ENCODE assay signal across 8 cellular contexts in the genomic region with DNA sequence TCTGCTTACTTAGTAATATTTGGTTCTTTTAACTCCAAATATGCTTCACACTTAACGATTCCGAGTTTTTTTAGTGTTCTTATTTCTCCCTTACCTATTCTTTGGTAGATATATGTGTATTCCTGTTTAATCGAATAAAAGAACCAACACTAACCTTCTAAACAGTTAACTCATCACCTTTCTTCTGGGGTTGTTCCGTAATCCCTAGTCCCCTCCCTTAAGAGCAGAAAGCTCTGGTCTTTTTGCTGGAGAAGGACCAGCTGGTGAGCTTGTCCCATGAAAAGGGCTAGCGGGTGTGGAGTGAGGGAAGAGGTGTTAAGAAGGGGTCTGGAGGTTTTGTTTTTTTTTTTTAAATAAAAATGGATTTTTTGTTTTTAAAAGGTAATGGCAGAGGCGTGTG. TPM values are rescaled to one million over a fixed set of nuclear protein-coding genes. Genes with fewer than 3 reads are reported as not detected.
A peak's percentile ranks its signal among the peaks of the same experiment; 100 is the strongest.
DNase-seq lines count a peak whose midpoint lies in the region; ATAC-seq and TF ChIP-seq lines count a peak whose summit lies in the region.
"Not testable (repeated sequence)": the region's sequence is repeated elsewhere in the genome, so short reads cannot be mapped to it uniquely, and the experiment has no call there.

No MANE protein-coding gene starts in this region.

- not testable (repeated sequence) for H3K27me3 ChIP-seq in BLaER1; esophagus squamous epithelium; lung (ENCODE audit: control insufficient read depth, insufficient read depth); skeletal muscle tissue (ENCODE audit: control insufficient read depth in 3 of 3, insufficient read depth in 3 of 3, low read length in 3 of 3)

- not testable (repeated sequence) for H3K27ac Mint-ChIP-seq in activated CD8-positive, alpha-beta T cell treated with anti-CD3 and anti-CD28 coated beads, Interleukin-2, amount 10 ng/mL, durations not matched to agents 7 days and 5 days

- not testable (repeated sequence) for DNase-seq in activated CD8-positive, alpha-beta T cell treated with anti-CD3 and anti-CD28 coated beads, Interleukin-2, amount 10 ng/mL, durations not matched to agents 7 days and 5 days; esophagus squamous epithelium (lab: John Stamatoyannopoulos, UW); lung (ENCODE audit: low spot score)

- ATAC-seq in GM19395 (IDR thresholded peaks at IDR 0.05; ENCODE audit: unreplicated experiment), result peak; percentile 44
- peak; percentile 27 for ATAC-seq in HG02840 (IDR thresholded peaks at IDR 0.05; ENCODE audit: low FRiP score, unreplicated experiment)
- ATAC-seq in HG03565 (IDR thresholded peaks at IDR 0.05; ENCODE audit: unreplicated experiment), result peak; percentile 23
- peak; percentile 28 for ATAC-seq in activated CD8-positive, alpha-beta T cell treated with anti-CD3 and anti-CD28 coated beads, Interleukin-2, amount 10 ng/mL, durations not matched to agents 7 days and 5 days
- ATAC-seq in lung (ENCODE audit: insufficient read depth, low FRiP score), result peak; percentile 13

- not testable (repeated sequence) for TF ChIP-seq POLR2A in esophagus squamous epithelium (IDR thresholded peaks at IDR 0.05)

- not testable (repeated sequence) for H3K9me3 ChIP-seq in BLaER1; esophagus squamous epithelium; lung (ENCODE audit: control insufficient read depth in 2 of 2, insufficient read depth in 1 of 2, low read length in 1 of 2); skeletal muscle tissue (ENCODE audit: control insufficient read depth in 3 of 3, low read length in 3 of 3)

- POLR2A ChIA-PET in activated CD8-positive, alpha-beta T cell treated with anti-CD3 and anti-CD28 coated beads, Interleukin-2, amount 10 ng/mL, durations not matched to agents 7 days and 5 days (lab: Charles Lee), result not testable (repeated sequence)

- not testable (repeated sequence) for H3K9me3 Mint-ChIP-seq in activated CD8-positive, alpha-beta T cell treated with anti-CD3 and anti-CD28 coated beads, Interleukin-2, amount 10 ng/mL, durations not matched to agents 7 days and 5 days (ENCODE audit: insufficient read depth)

- intact Hi-C loops in esophagus squamous epithelium (cut with DNase I), result not testable (repeated sequence)

- H3K4me3 ChIP-seq in BLaER1 (peak overlapping the region; percentile 72), esophagus squamous epithelium (peak overlapping the region; percentile 54 to 80 (median 64)), skeletal muscle tissue (ENCODE audit: low read length in 3 of 3) (peak overlapping the region in 2 of 3 donors; percentile 26 to 41)
- H3K4me3 ChIP-seq in lung, result not testable (repeated sequence)

- WGBS in esophagus squamous epithelium, 2 donors, result 10 to 17% methylated on average over 3 of the region's 6 CpGs
- WGBS in lung, 2 donors, result 16 to 18% methylated on average over 4 of the region's 6 CpGs

- not testable (repeated sequence) for H3K36me3 ChIP-seq in BLaER1; esophagus squamous epithelium; lung (ENCODE audit: control insufficient read depth in 2 of 2, insufficient read depth in 2 of 2, low read length in 2 of 2); skeletal muscle tissue (ENCODE audit: control insufficient read depth in 3 of 3, insufficient read depth in 3 of 3, low read length in 3 of 3)

- H3K36me3 Mint-ChIP-seq in activated CD8-positive, alpha-beta T cell treated with anti-CD3 and anti-CD28 coated beads, Interleukin-2, amount 10 ng/mL, durations not matched to agents 7 days and 5 days (ENCODE audit: low read depth), result not testable (repeated sequence)

- CTCF ChIA-PET in activated CD8-positive, alpha-beta T cell treated with anti-CD3 and anti-CD28 coated beads, Interleukin-2, amount 10 ng/mL, durations not matched to agents 7 days and 5 days (lab: Charles Lee), result not testable (repeated sequence)

- peak overlapping the region; percentile 39; the same call in 1 of the 2 replicates for H3K4me2 ChIP-seq in BLaER1

- H3K27me3 Mint-ChIP-seq in activated CD8-positive, alpha-beta T cell treated with anti-CD3 and anti-CD28 coated beads, Interleukin-2, amount 10 ng/mL, durations not matched to agents 7 days and 5 days (ENCODE audit: low read depth), result not testable (repeated sequence)

- not testable (repeated sequence) for H4K20me1 ChIP-seq in BLaER1

- H3K9ac ChIP-seq in BLaER1; skeletal muscle tissue (ENCODE audit: low read depth in 1 of 3, low read length in 3 of 3): not testable (repeated sequence)

- not testable (repeated sequence) for H3K27ac ChIP-seq in BLaER1; lung (ENCODE audit: low read depth in 1 of 2, low read length in 1 of 2); skeletal muscle tissue (ENCODE audit: low read depth, low read length)
- peak overlapping the region in 2 of 4 donors; percentile 68 to 79 for H3K27ac ChIP-seq in esophagus squamous epithelium

- not testable (repeated sequence) for H3K4me1 ChIP-seq in BLaER1; esophagus squamous epithelium; lung (ENCODE audit: control insufficient read depth in 2 of 2, insufficient read depth in 2 of 2, low read length in 2 of 2); skeletal muscle tissue (ENCODE audit: control insufficient read depth in 3 of 3, insufficient read depth in 3 of 3, low read length in 3 of 3)

- not testable (repeated sequence) for H3K4me1 Mint-ChIP-seq in activated CD8-positive, alpha-beta T cell treated with anti-CD3 and anti-CD28 coated beads, Interleukin-2, amount 10 ng/mL, durations not matched to agents 7 days and 5 days (ENCODE audit: low read depth)

- not testable (repeated sequence) for H3K4me3 Mint-ChIP-seq in activated CD8-positive, alpha-beta T cell treated with anti-CD3 and anti-CD28 coated beads, Interleukin-2, amount 10 ng/mL, durations not matched to agents 7 days and 5 days

- TF ChIP-seq CTCF in esophagus squamous epithelium (IDR thresholded peaks at IDR 0.05); lung (IDR thresholded peaks at IDR 0.05; ENCODE audit: control extremely low read depth, extremely low read depth): not testable (repeated sequence)

RNA-seq across cellular contexts. Expression of a gene that starts 0.3 kb away (rescaled TPM):
- 10 to 100 TPM; 66.0 to 67.3 TPM for total RNA-seq in activated CD8-positive, alpha-beta T cell treated with anti-CD3 and anti-CD28 coated beads, Interleukin-2, amount 10 ng/mL, durations not matched to agents 7 days and 5 days
- total RNA-seq in esophagus squamous epithelium (100 to 1,000 TPM; 105 to 201 (median 127) TPM), lung (10 to 100 TPM; 47.1 to 52.9 TPM), skeletal muscle tissue (18.3 TPM)
- 10 to 100 TPM; 30.9 to 32.0 TPM for polyA plus RNA-seq in lung
